13 cellular contexts compared by ENCODE assay signal in the genomic region with DNA sequence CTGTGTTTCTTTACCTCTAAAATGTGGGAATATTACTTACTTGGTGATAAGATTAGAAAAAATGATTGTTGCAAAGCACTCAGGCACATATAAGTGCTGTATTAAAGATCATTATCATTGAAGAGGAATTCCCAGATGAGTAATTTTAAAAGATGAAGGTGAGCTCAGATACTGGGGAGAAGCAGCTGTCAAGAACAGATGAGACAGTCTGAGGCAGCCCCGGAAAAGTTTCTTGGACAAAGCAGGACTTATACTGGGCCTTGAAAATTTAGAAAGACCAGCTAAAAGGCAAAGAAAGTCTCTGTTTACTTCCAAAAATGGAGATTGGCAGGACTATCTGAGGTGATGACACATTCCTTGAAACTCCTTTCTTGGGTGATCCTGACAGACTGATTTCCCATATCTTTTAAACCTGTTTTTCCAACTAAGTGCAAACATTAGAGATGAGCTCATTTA.
DNase-seq lines count a peak whose midpoint lies in the region; ATAC-seq lines count a peak whose summit lies in the region.
"Had no signal": no experiment of that assay in that cellular context is flagged by ENCODE, and none has a peak within 500 bp of the region (broad histone marks: within the 10 kb centered on the region; RNA-seq: fewer than 3 reads in every experiment).

No MANE protein-coding gene starts in this region.

- H3K79me1 ChIP-seq in trophoblast cell (ENCODE audit: low read length): no peaks in the 10 kb centered on the region

- no peaks in the 10 kb centered on the region; the same call in 1 of the 2 replicates for H3K4me1 ChIP-seq in HUES48 (ENCODE audit: control insufficient read depth, insufficient read depth, low read length)
- peaks cover 3 to 5% of the 10 kb centered on the region in 2 experiments for H3K4me1 ChIP-seq in trophoblast cell (ENCODE audit: control insufficient read depth in 1 of 2, insufficient read depth in 2 of 2, low read length in 2 of 2)

- no peak overlapping the region for H2AK5ac ChIP-seq in trophoblast cell (ENCODE audit: low read length)

- H3K4me3 ChIP-seq in HUES48 (ENCODE audit: low read depth, low read length) (no peak overlapping the region), trophoblast cell (ENCODE audit: low read depth, low read length) (no peak overlapping the region)
- H3K4me3 ChIP-seq: BLaER1 treated with 17β-estradiol and CSF1 and Interleukin-3, amounts not matched to agents 10 nM and 100 nM had no signal

- no peak overlapping the region for H2AFZ ChIP-seq in trophoblast cell (ENCODE audit: insufficient read depth, low read length, poor library complexity)

- H3K79me2 ChIP-seq in trophoblast cell (ENCODE audit: control insufficient read depth, insufficient read depth, low read length, poor library complexity): no peaks in the 10 kb centered on the region

- H3K4ac ChIP-seq in trophoblast cell (ENCODE audit: low read depth, low read length): no peak overlapping the region

- H3K9ac ChIP-seq in HUES48 (ENCODE audit: low read depth, low read length) (no peak overlapping the region), trophoblast cell (ENCODE audit: low read length) (no peak overlapping the region)

- H3K27me3 ChIP-seq in HUES48 (ENCODE audit: control insufficient read depth, insufficient read depth, low read length) (no peaks in the 10 kb centered on the region), trophoblast cell (ENCODE audit: insufficient read depth, low read length) (no peaks in the 10 kb centered on the region)
- H3K27me3 ChIP-seq: BLaER1 treated with 17β-estradiol and CSF1 and Interleukin-3, amounts not matched to agents 10 nM and 100 nM had no signal

- no peaks in the 10 kb centered on the region for H3K9me3 ChIP-seq in HUES48 (ENCODE audit: control insufficient read depth, insufficient read depth, low read length)
- H3K9me3 ChIP-seq in trophoblast cell (ENCODE audit: insufficient read depth, low read depth, low read length): no peaks in the 10 kb centered on the region
- H3K9me3 ChIP-seq: BLaER1 treated with 17β-estradiol and CSF1 and Interleukin-3, amounts not matched to agents 10 nM and 100 nM had no signal

- H3K27ac ChIP-seq in HUES48 (ENCODE audit: low read depth, low read length) (peak overlapping the region; percentile 36), trophoblast cell (ENCODE audit: low read depth, low read length) (no peak overlapping the region), caudate nucleus (ENCODE audit: low read depth, low read length) (no peak overlapping the region)

- no peak overlapping the region for H4K12ac ChIP-seq in trophoblast cell (ENCODE audit: low read depth, low read length)

- no peak overlapping the region for H4K8ac ChIP-seq in trophoblast cell (ENCODE audit: low read depth, low read length)

- no peak overlapping the region for H2BK12ac ChIP-seq in trophoblast cell (ENCODE audit: low read length)

- no peaks in the 10 kb centered on the region for H3K36me3 ChIP-seq in HUES48 (ENCODE audit: control insufficient read depth, insufficient read depth, low read length)
- no peaks in the 10 kb centered on the region for H3K36me3 ChIP-seq in trophoblast cell (ENCODE audit: control insufficient read depth in 1 of 2, insufficient read depth in 2 of 2, low read length in 2 of 2)
- H3K36me3 ChIP-seq: BLaER1 treated with 17β-estradiol and CSF1 and Interleukin-3, amounts not matched to agents 10 nM and 100 nM had no signal

- H2BK120ac ChIP-seq in trophoblast cell (ENCODE audit: insufficient read depth, low read length, poor library complexity): no peak overlapping the region

- ATAC-seq in GM18511 (IDR thresholded peaks at IDR 0.05; ENCODE audit: unreplicated experiment): peak; percentile 14
- ATAC-seq in HG03571 (IDR thresholded peaks at IDR 0.05; ENCODE audit: unreplicated experiment): no peak
- ATAC-seq: activated CD8-positive, alpha-beta T cell treated with anti-CD3 and anti-CD28 coated beads for 36 hours had no signal

- H3K18ac ChIP-seq in trophoblast cell (ENCODE audit: low read length): no peak overlapping the region

- H3K4me2 ChIP-seq in trophoblast cell (ENCODE audit: low read length): no peak overlapping the region

- H2BK5ac ChIP-seq in trophoblast cell (ENCODE audit: low read depth, low read length, poor library complexity): no peak overlapping the region

- WGBS in trophoblast cell (ENCODE audit: extremely low coverage, insufficient coverage, insufficient read length): no CpG with 5 or more reads among the region's 1 CpG

- no peak overlapping the region for H4K91ac ChIP-seq in trophoblast cell (ENCODE audit: low read depth, low read length)

- no peak overlapping the region for H3K23ac ChIP-seq in trophoblast cell (ENCODE audit: low read length)

- H3K14ac ChIP-seq in trophoblast cell (ENCODE audit: low read length): no peak overlapping the region

- DNase-seq in dermis blood vessel endothelial cell: peak; percentile 9
- DNase-seq in trophoblast cell: peak; percentile 42 to 80
- DNase-seq in caudate nucleus (lab: John Stamatoyannopoulos, UW): no peak
- no peak for DNase-seq in activated naive CD4-positive, alpha-beta T cell treated with Interleukin-2 at 50 U/mL for 16 hours
- no peak for DNase-seq in stimulated activated CD4-positive, alpha-beta T cell treated with anti-CD3 and anti-CD28 coated beads, Interleukin-4, amount 100 ng/mL, for 4 hours
- DNase-seq: activated CD8-positive, alpha-beta T cell treated with anti-CD3 and anti-CD28 coated beads for 36 hours; activated naive CD4-positive, alpha-beta T cell; cerebellar nuclear complex; stimulated activated naive CD8-positive, alpha-beta T cell treated with anti-CD3 and anti-CD28 coated beads, Interleukin-15, Interleukin-2, amounts not matched to agents 100 U/mL and 50 U/mL, for 24 hours had no signal

Comparison
In these comparisons a context has a peak if more than half of its experiments do, and no peak if none do; other contexts are left out.
1. DNase-seq: peak in dermis blood vessel endothelial cell (single experiment) and trophoblast cell (2 of 2); none in caudate nucleus (0 of 61), activated naive CD4-positive, alpha-beta T cell treated with Interleukin-2 at 50 U/mL for 16 hours (single experiment) and stimulated activated CD4-positive, alpha-beta T cell treated with anti-CD3 and anti-CD28 coated beads, Interleukin-4, amount 100 ng/mL, for 4 hours (0 of 2).